ENCODE assay signal across 13 cellular contexts in the genomic region with DNA sequence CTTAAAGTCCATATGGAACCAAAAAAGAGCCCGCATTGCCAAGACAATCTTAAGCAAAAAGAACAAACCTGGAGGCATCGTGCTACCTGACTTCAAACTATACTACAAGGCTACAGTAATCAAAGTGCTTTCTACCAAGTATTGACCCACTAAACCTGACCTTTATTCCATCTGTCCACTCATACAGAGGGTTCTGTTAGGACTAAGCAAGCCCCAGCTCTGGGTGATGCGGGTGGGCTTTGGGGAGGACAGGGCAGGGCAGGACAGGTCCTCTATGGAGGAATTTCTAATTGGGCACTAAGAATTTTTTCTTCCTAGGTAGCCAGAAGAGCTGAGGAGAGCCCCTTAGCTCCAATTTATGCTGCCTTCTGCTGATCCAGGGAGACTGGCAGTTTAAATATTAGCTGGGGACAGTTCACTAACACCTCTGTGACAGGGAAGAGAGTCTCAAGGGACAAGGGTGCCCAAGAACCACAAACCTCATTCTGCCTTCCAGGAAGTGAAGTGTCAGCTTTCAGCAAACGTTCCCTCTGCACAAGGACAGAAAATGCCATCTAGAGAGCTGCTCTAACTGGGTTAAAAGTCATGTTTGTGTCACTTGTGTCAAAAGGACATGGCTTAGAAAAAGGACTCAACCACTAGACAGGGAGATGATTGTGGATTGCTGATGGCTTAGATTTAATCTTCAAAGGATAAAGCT.
A peak's percentile ranks its signal among the peaks of the same experiment; 100 is the strongest.
DNase-seq lines count a peak whose midpoint lies in the region; ATAC-seq and TF ChIP-seq lines count a peak whose summit lies in the region.
"Had no signal": no experiment of that assay in that cellular context is flagged by ENCODE, and none has a peak within 500 bp of the region (broad histone marks: within the 10 kb centered on the region; RNA-seq: fewer than 3 reads in every experiment).

No MANE protein-coding gene starts in this region.

- peaks cover 32% of the 10 kb centered on the region for H3K4me1 Mint-ChIP-seq in activated CD8-positive, alpha-beta T cell treated with anti-CD3 and anti-CD28 coated beads, Interleukin-2, amount 10 ng/mL, durations not matched to agents 7 days and 5 days (ENCODE audit: low read depth)
- peaks cover 6% of the 10 kb centered on the region for H3K4me1 Mint-ChIP-seq in activated CD8-positive, alpha-beta T cell treated with anti-CD3 and anti-CD28 coated beads for 36 hours (ENCODE audit: low read depth)
- H3K4me1 Mint-ChIP-seq: activated CD4-positive, alpha-beta T cell treated with anti-CD3 and anti-CD28 coated beads, Interleukin-2, amount 10 ng/mL, durations not matched to agents 7 days and 5 days had no signal

- H3K27ac Mint-ChIP-seq in activated CD8-positive, alpha-beta T cell treated with anti-CD3 and anti-CD28 coated beads, Interleukin-2, amount 10 ng/mL, durations not matched to agents 7 days and 5 days: no peak overlapping the region
- H3K27ac Mint-ChIP-seq in activated CD8-positive, alpha-beta T cell treated with anti-CD3 and anti-CD28 coated beads for 36 hours: no peak overlapping the region
- H3K27ac Mint-ChIP-seq: activated CD4-positive, alpha-beta T cell treated with anti-CD3 and anti-CD28 coated beads, Interleukin-2, amount 10 ng/mL, durations not matched to agents 7 days and 5 days; activated naive CD4-positive, alpha-beta T cell treated with anti-CD3 and anti-CD28 coated beads, Interleukin-2, amount 50 U/mL, for 24 hours; stimulated activated naive CD8-positive, alpha-beta T cell treated with anti-CD3 and anti-CD28 coated beads, Interleukin-15, Interleukin-2, amounts not matched to agents 100 ng/mL and 50 ng/mL, for 24 hours had no signal

- CTCF ChIA-PET in activated CD8-positive, alpha-beta T cell treated with anti-CD3 and anti-CD28 coated beads, Interleukin-2, amount 10 ng/mL, durations not matched to agents 7 days and 5 days (lab: Charles Lee): interaction anchor here (0.6 to 0.7 kb wide), 2 partner anchors 55 to 101 kb away, joined by 3 read pairs; no protein-coding TSS in a partner anchor
- CTCF ChIA-PET in activated CD8-positive, alpha-beta T cell treated with anti-CD3 and anti-CD28 coated beads for 36 hours (lab: Charles Lee): no interaction called here

- TF ChIP-seq RAD21 in neural cell (conservative IDR thresholded peaks at IDR 0.05): no peak

- H3K79me2 ChIP-seq in neural cell (replicated peaks; ENCODE audit: insufficient read depth, low read length): no peaks in the 10 kb centered on the region

- ATAC-seq in activated CD8-positive, alpha-beta T cell treated with anti-CD3 and anti-CD28 coated beads, Interleukin-2, amount 10 ng/mL, durations not matched to agents 7 days and 5 days: peak; percentile 65
- ATAC-seq in activated CD8-positive, alpha-beta T cell treated with anti-CD3 and anti-CD28 coated beads for 36 hours: no peak
- ATAC-seq in HG02943 (IDR thresholded peaks at IDR 0.05; ENCODE audit: low read depth, unreplicated experiment): peak; percentile 97
- no peak for ATAC-seq in GM21723 (IDR thresholded peaks at IDR 0.05; ENCODE audit: unreplicated experiment)
- ATAC-seq: left colon had no signal

- H3K9me2 ChIP-seq in neural cell (ENCODE audit: insufficient read depth, low read length): no peaks in the 10 kb centered on the region

- no peaks in the 10 kb centered on the region for H3K27me3 ChIP-seq in neural cell (ENCODE audit: insufficient read depth, low read depth, low read length)

- no peaks in the 10 kb centered on the region for H3K36me3 ChIP-seq in neural cell (ENCODE audit: insufficient read depth, low read length)

- no peaks in the 10 kb centered on the region for H4K20me1 ChIP-seq in neural cell (ENCODE audit: insufficient read depth)

- TF ChIP-seq EP300 in neural cell (conservative IDR thresholded peaks at IDR 0.05; ENCODE audit: poor library complexity, severe bottlenecking): peak; percentile 69

- intact Hi-C loops in activated CD8-positive, alpha-beta T cell treated with anti-CD3 and anti-CD28 coated beads for 36 hours (cut with micrococcal nuclease): no loop called here

- no peak for TF ChIP-seq CTCF in activated CD8-positive, alpha-beta T cell treated with anti-CD3 and anti-CD28 coated beads for 36 hours (IDR thresholded peaks at IDR 0.05)
- TF ChIP-seq CTCF in neural cell (IDR thresholded peaks at IDR 0.05; ENCODE audit: poor library complexity, severe bottlenecking): no peak

- DNase-seq in activated CD8-positive, alpha-beta T cell treated with anti-CD3 and anti-CD28 coated beads, Interleukin-2, amount 10 ng/mL, durations not matched to agents 7 days and 5 days: peak; percentile 30
- DNase-seq in activated CD8-positive, alpha-beta T cell treated with anti-CD3 and anti-CD28 coated beads for 36 hours: no peak
- DNase-seq in NCI-H510A (lab: John Stamatoyannopoulos, UW) (peak; percentile 27), ureter (ENCODE audit: low spot score) (no peak)
- DNase-seq in activated CD4-positive, alpha-beta T cell treated with anti-CD3 and anti-CD28 coated beads, Interleukin-2, amount 50 U/mL, for 4 hours: no peak
- DNase-seq: activated CD4-positive, alpha-beta T cell treated with anti-CD3 and anti-CD28 coated beads, Interleukin-2, amount 10 ng/mL, durations not matched to agents 7 days and 5 days; left colon; SHP77 had no signal

- peaks cover 2% of the 10 kb centered on the region for H3K36me3 Mint-ChIP-seq in activated CD8-positive, alpha-beta T cell treated with anti-CD3 and anti-CD28 coated beads, Interleukin-2, amount 10 ng/mL, durations not matched to agents 7 days and 5 days (ENCODE audit: low read depth)
- H3K36me3 Mint-ChIP-seq in activated CD8-positive, alpha-beta T cell treated with anti-CD3 and anti-CD28 coated beads for 36 hours (ENCODE audit: low read depth): no peaks in the 10 kb centered on the region

- H3K27me3 Mint-ChIP-seq in activated CD8-positive, alpha-beta T cell treated with anti-CD3 and anti-CD28 coated beads, Interleukin-2, amount 10 ng/mL, durations not matched to agents 7 days and 5 days (ENCODE audit: low read depth): peaks cover 4% of the 10 kb centered on the region
- H3K27me3 Mint-ChIP-seq in activated CD8-positive, alpha-beta T cell treated with anti-CD3 and anti-CD28 coated beads for 36 hours: no peaks in the 10 kb centered on the region
- H3K27me3 Mint-ChIP-seq: stimulated activated naive CD8-positive, alpha-beta T cell treated with anti-CD3 and anti-CD28 coated beads, Interleukin-15, Interleukin-2, amounts not matched to agents 100 ng/mL and 50 ng/mL, for 24 hours had no signal

- H3K27ac ChIP-seq in neural cell (ENCODE audit: low read length): no peak overlapping the region

- H3F3A ChIP-seq in neural cell (ENCODE audit: insufficient read depth, low read length, poor library complexity, severe bottlenecking): no peaks in the 10 kb centered on the region

- H3K4me3 Mint-ChIP-seq in activated CD8-positive, alpha-beta T cell treated with anti-CD3 and anti-CD28 coated beads, Interleukin-2, amount 10 ng/mL, durations not matched to agents 7 days and 5 days: no peak overlapping the region
- no peak overlapping the region for H3K4me3 Mint-ChIP-seq in activated CD8-positive, alpha-beta T cell treated with anti-CD3 and anti-CD28 coated beads for 36 hours
- H3K4me3 Mint-ChIP-seq: activated CD4-positive, alpha-beta T cell treated with anti-CD3 and anti-CD28 coated beads, Interleukin-2, amount 10 ng/mL, durations not matched to agents 7 days and 5 days; activated naive CD4-positive, alpha-beta T cell treated with anti-CD3 and anti-CD28 coated beads, Interleukin-2, amount 50 U/mL, for 24 hours; stimulated activated naive CD8-positive, alpha-beta T cell treated with anti-CD3 and anti-CD28 coated beads, Interleukin-15, Interleukin-2, amounts not matched to agents 100 ng/mL and 50 ng/mL, for 24 hours had no signal

- no peaks in the 10 kb centered on the region for H3K9me3 Mint-ChIP-seq in activated CD8-positive, alpha-beta T cell treated with anti-CD3 and anti-CD28 coated beads, Interleukin-2, amount 10 ng/mL, durations not matched to agents 7 days and 5 days (ENCODE audit: insufficient read depth)
- peaks cover 4% of the 10 kb centered on the region for H3K9me3 Mint-ChIP-seq in activated CD8-positive, alpha-beta T cell treated with anti-CD3 and anti-CD28 coated beads for 36 hours

- no peaks in the 10 kb centered on the region for H3K9me3 ChIP-seq in neural cell (ENCODE audit: low read length)

- no peak overlapping the region for H3K4me2 ChIP-seq in neural cell (ENCODE audit: low read length)

- H3K4me3 ChIP-seq in neural cell (ENCODE audit: low read length): no peak overlapping the region

- H3K9ac ChIP-seq in neural cell (ENCODE audit: low read length): no peak overlapping the region

- no peak overlapping the region for H2AFZ ChIP-seq in neural cell (ENCODE audit: low read depth, low read length)

- POLR2A ChIA-PET in activated CD8-positive, alpha-beta T cell treated with anti-CD3 and anti-CD28 coated beads, Interleukin-2, amount 10 ng/mL, durations not matched to agents 7 days and 5 days (lab: Charles Lee): no interaction called here
- POLR2A ChIA-PET in activated CD8-positive, alpha-beta T cell treated with anti-CD3 and anti-CD28 coated beads for 36 hours (lab: Charles Lee): interaction anchor here (0.7 to 0.9 kb wide), 2 partner anchors 20 to 990 kb away, joined by 3 read pairs; no protein-coding TSS in a partner anchor

TF ChIP-seq in neural cell, 6 proteins besides CTCF, POLR2A, EP300 and RAD21:
- TF ChIP-seq SMC3 (conservative IDR thresholded peaks at IDR 0.05; ENCODE audit: poor library complexity) (no peak), POLR2AphosphoS5 (IDR thresholded peaks at IDR 0.05) (peak; percentile 24), TAF1 (IDR thresholded peaks at IDR 0.05; ENCODE audit: low read depth) (no peak)

Comparison
In these comparisons a context has a peak if more than half of its experiments do, and no peak if none do; other contexts are left out.
1. ATAC-seq: peak in activated CD8-positive, alpha-beta T cell treated with anti-CD3 and anti-CD28 coated beads, Interleukin-2, amount 10 ng/mL, durations not matched to agents 7 days and 5 days (single experiment) and HG02943 (single experiment); none in activated CD8-positive, alpha-beta T cell treated with anti-CD3 and anti-CD28 coated beads for 36 hours (single experiment) and GM21723 (single experiment).
2. DNase-seq: peak in activated CD8-positive, alpha-beta T cell treated with anti-CD3 and anti-CD28 coated beads, Interleukin-2, amount 10 ng/mL, durations not matched to agents 7 days and 5 days (single experiment) and NCI-H510A (single experiment); none in activated CD8-positive, alpha-beta T cell treated with anti-CD3 and anti-CD28 coated beads for 36 hours (single experiment), activated CD4-positive, alpha-beta T cell treated with anti-CD3 and anti-CD28 coated beads, Interleukin-2, amount 50 U/mL, for 4 hours (0 of 2) and ureter (single experiment).